Comparison of ENCODE assay signal across 21 cellular contexts in the genomic region with DNA sequence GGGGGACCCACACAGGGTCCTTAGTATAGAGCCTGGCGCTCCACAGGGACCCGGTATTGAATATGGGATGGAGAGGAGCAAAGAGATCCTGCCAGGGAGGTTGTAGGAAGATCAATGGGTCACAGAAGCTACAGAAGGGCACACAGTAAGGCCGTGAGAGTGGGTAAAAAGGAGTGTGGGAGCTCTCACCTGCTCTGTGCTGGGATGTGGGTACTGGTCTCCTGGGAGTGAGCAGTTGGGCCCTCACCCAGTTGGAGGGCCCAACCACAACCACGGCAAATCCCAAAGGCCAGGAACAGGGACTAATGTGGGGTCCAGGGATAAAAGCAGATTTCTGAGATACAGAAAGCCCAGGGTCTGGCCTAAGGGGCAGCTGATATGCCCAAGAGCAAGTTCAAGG.
"Had no signal": no experiment of that assay in that cellular context is flagged by ENCODE, and none has a peak within 500 bp of the region (broad histone marks: within the 10 kb centered on the region; RNA-seq: fewer than 3 reads in every experiment).

No MANE protein-coding gene starts in this region.

- H3K27me3 ChIP-seq: body of pancreas, dorsolateral prefrontal cortex, foreskin keratinocyte, testis had no signal

- H3K36me3 ChIP-seq: lower lobe of right lung had no signal

- DNase-seq: activated CD4-positive, alpha-beta T cell treated with anti-CD3 and anti-CD28 coated beads, Interleukin-2, amount 10 ng/mL, durations not matched to agents 24 days and 14 days; activated CD4-positive, CD25-positive, alpha-beta regulatory T cell; activated CD8-positive, alpha-beta T cell treated with anti-CD3 and anti-CD28 coated beads for 36 hours; amniotic stem cell; body of pancreas; caudate nucleus; foreskin keratinocyte; glutamatergic neuron; hypothalamus; islet precursor cell; lower lobe of right lung; midbrain; nucleus accumbens; T-helper 9 cell; testis had no signal

- H3K4me3 ChIP-seq: body of pancreas, dorsolateral prefrontal cortex, lower lobe of right lung, testis had no signal

- H3K27ac ChIP-seq: body of pancreas, dorsolateral prefrontal cortex, foreskin keratinocyte, lower lobe of right lung, testis had no signal

- ATAC-seq: activated CD8-positive, alpha-beta T cell treated with anti-CD3 and anti-CD28 coated beads for 36 hours; body of pancreas; foreskin keratinocyte; lower lobe of right lung; SK-N-SH treated with all-trans-retinoic acid at 6 μM for 48 hours; T-cell had no signal

- H3K4me3 Mint-ChIP-seq: activated CD4-positive, alpha-beta T cell treated with anti-CD3 and anti-CD28 coated beads, Interleukin-2, amount 10 ng/mL, durations not matched to agents 24 days and 14 days; activated CD8-positive, alpha-beta T cell treated with anti-CD3 and anti-CD28 coated beads for 36 hours; activated naive CD8-positive, alpha-beta T cell; activated T-helper 1 cell treated with anti-CD3 and anti-CD28 coated beads, Interleukin-12 subunit alpha, Interleukin-12 subunit beta, Interleukin-2, Interleukin-4 antibody, amounts not matched to agents 30 ng/mL and 10 ng/mL and 1 ng/mL, durations not matched to agents 14 hours and 24 hours and 36 hours; nephron; T-cell had no signal

- H3K36me3 Mint-ChIP-seq: activated naive CD8-positive, alpha-beta T cell; T-cell had no signal

- H3K9me3 Mint-ChIP-seq: activated CD4-positive, alpha-beta T cell treated with anti-CD3 and anti-CD28 coated beads, Interleukin-2, amount 10 ng/mL, durations not matched to agents 24 days and 14 days; activated CD8-positive, alpha-beta T cell treated with anti-CD3 and anti-CD28 coated beads for 36 hours; activated T-helper 1 cell treated with anti-CD3 and anti-CD28 coated beads, Interleukin-12 subunit alpha, Interleukin-12 subunit beta, Interleukin-2, Interleukin-4 antibody, amounts not matched to agents 30 ng/mL and 10 ng/mL and 1 ng/mL, durations not matched to agents 14 hours and 24 hours and 36 hours; nephron; T-cell had no signal

- H3K27ac Mint-ChIP-seq: activated CD4-positive, alpha-beta T cell treated with anti-CD3 and anti-CD28 coated beads, Interleukin-2, amount 10 ng/mL, durations not matched to agents 24 days and 14 days; activated CD8-positive, alpha-beta T cell treated with anti-CD3 and anti-CD28 coated beads for 36 hours; activated naive CD8-positive, alpha-beta T cell; activated T-helper 1 cell treated with anti-CD3 and anti-CD28 coated beads, Interleukin-12 subunit alpha, Interleukin-12 subunit beta, Interleukin-2, Interleukin-4 antibody, amounts not matched to agents 30 ng/mL and 10 ng/mL and 1 ng/mL, durations not matched to agents 14 hours and 24 hours and 36 hours; nephron; T-cell had no signal

- H3K9me3 ChIP-seq: body of pancreas, lower lobe of right lung, testis had no signal

- H3K27me3 Mint-ChIP-seq: activated naive CD8-positive, alpha-beta T cell; T-cell had no signal
